35 cellular contexts compared by ENCODE assay signal in genomic region chr16:84975522-84975921, GRCh38.
"Had no signal": no experiment of that assay in that cellular context is flagged by ENCODE, and none has a peak within 500 bp of the region (broad histone marks: within the 10 kb centered on the region; RNA-seq: fewer than 3 reads in every experiment).

No MANE protein-coding gene starts in this region.

- H3K27me3 ChIP-seq: brain microvascular endothelial cell had no signal

- ATAC-seq: activated CD8-positive, alpha-beta memory T cell treated with anti-CD3 and anti-CD28 coated beads, Interleukin-2, amount 10 ng/mL, durations not matched to agents 7 days and 5 days; activated T-cell treated with anti-CD3 and anti-CD28 coated beads, Interleukin-2, amount 50 U/mL, for 72 hours; activated T-helper 17 cell treated with anti-CD3 and anti-CD28 coated beads, Interleukin-2, amount 50 U/mL, for 72 hours; PC-3 had no signal

- H3K27ac ChIP-seq: brain microvascular endothelial cell, WERI-Rb-1 had no signal

- FAIRE-seq: RCC 7860 had no signal

- H3K36me3 ChIP-seq: WERI-Rb-1 had no signal

- DNase-seq: activated CD4-positive, alpha-beta memory T cell treated with anti-CD3 and anti-CD28 coated beads, Interleukin-2, amount 10 ng/mL, durations not matched to agents 7 days and 5 days; activated CD4-positive, alpha-beta T cell treated with anti-CD3 and anti-CD28 coated beads for 1 hour; activated CD4-positive, alpha-beta T cell treated with anti-CD3 and anti-CD28 coated beads for 48 hours; activated CD4-positive, CD25-positive, alpha-beta regulatory T cell; activated CD8-positive, alpha-beta memory T cell treated with anti-CD3 and anti-CD28 coated beads for 24 hours; activated CD8-positive, alpha-beta memory T cell treated with anti-CD3 and anti-CD28 coated beads, Interleukin-2, amount 10 ng/mL, durations not matched to agents 7 days and 5 days; activated effector memory CD4-positive, alpha-beta T cell treated with anti-CD3 and anti-CD28 coated beads, Interleukin-2, amount 50 U/mL, for 16 hours; activated naive CD4-positive, alpha-beta T cell; activated naive CD4-positive, alpha-beta T cell treated with anti-CD3 and anti-CD28 coated beads, Interleukin-2, amount 50 U/mL, for 16 hours; activated naive CD8-positive, alpha-beta T cell treated with anti-CD3 and anti-CD28 coated beads for 36 hours; activated T-cell treated with anti-CD3 and anti-CD28 coated beads, Interleukin-2, amount 50 U/mL, for 1 hour; activated T-cell treated with anti-CD3 and anti-CD28 coated beads, Interleukin-2, amount 50 U/mL, for 72 hours; amniotic stem cell; aorta; brain microvascular endothelial cell; Kasumi-1; KG1; MM.1S; MV-4-11; NCI-H1092; NCI-H1436 treated with DMSO at 0.1 percent for 48 hours; NCI-H1694 treated with DMSO at 0.1 percent for 48 hours; NCI-H2029; NCI-H2171; NCI-H510A; NCI-H526; NCI-H748 treated with DMSO at 0.1 percent for 48 hours; NK-92 treated with Interleukin-12 subunit alpha and Interleukin-12 subunit beta, amount 100 ng/mL, for 24 hours; PC-3; Right ventricle myocardium superior; SW 1271; T1000; WERI-Rb-1 had no signal
